In the genomic region with DNA sequence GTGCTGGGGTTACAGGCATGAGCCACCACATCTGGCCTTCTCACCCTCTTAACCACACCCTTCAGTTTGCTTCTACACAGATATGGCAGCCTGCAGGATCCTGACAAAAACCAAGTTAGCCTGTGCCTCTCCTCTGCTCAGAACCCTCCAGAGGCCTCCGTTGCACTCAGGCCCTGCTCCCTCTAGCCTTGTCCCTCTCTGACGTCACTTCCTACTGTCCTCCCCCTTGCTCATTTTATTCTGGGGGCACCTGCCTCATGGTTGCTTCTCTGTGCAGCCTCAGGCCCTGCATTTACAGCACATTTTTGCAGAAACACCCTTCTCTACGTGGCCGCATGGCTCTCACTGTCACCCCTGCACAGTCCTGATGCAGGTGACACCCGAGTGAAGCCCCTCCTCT, we compare ENCODE assay signal across 25 cellular contexts.
DNase-seq lines count a peak whose midpoint lies in the region; ATAC-seq, FAIRE-seq and TF ChIP-seq lines count a peak whose summit lies in the region.
"Had no signal": no experiment of that assay in that cellular context is flagged by ENCODE, and none has a peak within 500 bp of the region (broad histone marks: within the 10 kb centered on the region; RNA-seq: fewer than 3 reads in every experiment).

No MANE protein-coding gene starts in this region.

- no peaks in the 10 kb centered on the region for H3K9me3 ChIP-seq in SK-N-SH
- H3K9me3 ChIP-seq in astrocyte (ENCODE audit: insufficient read depth, low read depth, low read length) = no peaks in the 10 kb centered on the region
- H3K9me3 ChIP-seq in keratinocyte (ENCODE audit: control insufficient read depth, low read depth, low read length) = no peaks in the 10 kb centered on the region
- H3K9me3 ChIP-seq: BLaER1 treated with 17β-estradiol and CSF1 and Interleukin-3, amounts not matched to agents 10 nM and 100 nM; Caco-2 had no signal

- no peak overlapping the region; the same call in 1 of the 2 replicates for H2AFZ ChIP-seq in SK-N-SH (ENCODE audit: low read depth)
- H2AFZ ChIP-seq in astrocyte (ENCODE audit: low read depth, low read length) = no peak overlapping the region
- no peak overlapping the region for H2AFZ ChIP-seq in keratinocyte (ENCODE audit: control insufficient read depth, low read length)

- peaks cover 0 to 18% of the 10 kb centered on the region in 2 experiments; a peak in 2 of 4 replicates for H3K4me1 ChIP-seq in SK-N-SH (ENCODE audit: control insufficient read depth in 1 of 2, insufficient read depth in 2 of 2, low read depth in 1 of 2, low read length in 1 of 2)
- H3K4me1 ChIP-seq in astrocyte (ENCODE audit: insufficient read depth, low read length) = peaks cover 39% of the 10 kb centered on the region
- H3K4me1 ChIP-seq in keratinocyte (ENCODE audit: control insufficient read depth, extremely low read depth, insufficient read depth, low read length) = peaks cover 50% of the 10 kb centered on the region
- H3K4me1 ChIP-seq: Caco-2 had no signal

- TF ChIP-seq CTCF in SK-N-SH (IDR thresholded peaks at IDR 0.05) (no peak), HFFc6 (IDR thresholded peaks at IDR 0.05) (no peak), astrocyte (IDR thresholded peaks at IDR 0.05; ENCODE audit: insufficient read depth, low read depth, low read length) (no peak), keratinocyte (optimal IDR thresholded peaks at IDR 0.05 in 1 of 3, IDR thresholded peaks at IDR 0.05 in 1 of 3, conservative IDR thresholded peaks at IDR 0.05 in 1 of 3; ENCODE audit: extremely low read depth in 1 of 3, insufficient read depth in 2 of 3, low read length in 3 of 3) (no peak)

- H3K36me3 ChIP-seq in SK-N-SH (replicated peaks in 1 of 2; ENCODE audit: control insufficient read depth in 1 of 2, insufficient read depth in 2 of 2, low read length in 1 of 2) = no peaks in the 10 kb centered on the region
- H3K36me3 ChIP-seq in astrocyte (ENCODE audit: insufficient read depth, low read length) = no peaks in the 10 kb centered on the region
- H3K36me3 ChIP-seq in keratinocyte (ENCODE audit: control insufficient read depth in 2 of 2, extremely low read depth in 1 of 2, insufficient read depth in 2 of 2, low read length in 2 of 2) = no peaks in the 10 kb centered on the region
- H3K36me3 ChIP-seq: BLaER1 treated with 17β-estradiol and CSF1 and Interleukin-3, amounts not matched to agents 10 nM and 100 nM had no signal

- H3K9me3 Mint-ChIP-seq in HFFc6 (no peaks in the 10 kb centered on the region), astrocyte (ENCODE audit: unreplicated experiment) (peaks cover 5% of the 10 kb centered on the region)
- H3K9me3 Mint-ChIP-seq: CD4-positive, alpha-beta memory T cell had no signal

- 71% methylated on average over 5 of the region's 5 CpGs for WGBS in SK-N-SH (ENCODE audit: low lambda C conversion rate)

- TF ChIP-seq EP300 in SK-N-SH (IDR thresholded peaks at IDR 0.05; ENCODE audit: borderline replicate concordance in 1 of 2, low read depth in 1 of 2, low read length in 1 of 2) = no peak

- DNase-seq in SK-N-SH (no peak), HFFc6 (no peak), astrocyte (ENCODE audit: low read depth) (no peak), keratinocyte (ENCODE audit: low read depth, low spot score) (no peak), GM12891 (ENCODE audit: insufficient read length, low spot score) (no peak), midbrain (lab: John Stamatoyannopoulos, UW) (no peak), kidney glomerular epithelial cell (lab: John Stamatoyannopoulos, UW) (no peak)
- DNase-seq: Caco-2; CD4-positive, alpha-beta memory T cell; DND-41; GOT3; MV-4-11; NCI-H1105 treated with DMSO at 0.1 percent for 48 hours; NCI-H2029 treated with DMSO at 0.1 percent for 48 hours; NCI-H345; NCI-H524; NCI-H774; NK-92 treated with Interleukin-12 subunit alpha and Interleukin-12 subunit beta, amount 100 ng/mL, for 24 hours; Right ventricle myocardium superior had no signal

- peaks cover 3% of the 10 kb centered on the region; the same call in 1 of the 2 replicates for H3K36me3 Mint-ChIP-seq in HFFc6 (ENCODE audit: low read depth)
- H3K36me3 Mint-ChIP-seq in astrocyte (ENCODE audit: low read depth, unreplicated experiment) = peaks cover 4% of the 10 kb centered on the region
- H3K36me3 Mint-ChIP-seq: CD4-positive, alpha-beta memory T cell had no signal

- H3K27ac Mint-ChIP-seq in HFFc6 (peak overlapping the region; percentile 91), astrocyte (ENCODE audit: unreplicated experiment) (peak overlapping the region; percentile 34)

- no peak for TF ChIP-seq POLR2A in GM12891 (IDR thresholded peaks at IDR 0.05; ENCODE audit: low read depth, low read length)

- no peaks in the 10 kb centered on the region for H3K79me2 ChIP-seq in SK-N-SH (ENCODE audit: insufficient read depth)
- no peaks in the 10 kb centered on the region for H3K79me2 ChIP-seq in astrocyte (ENCODE audit: insufficient read depth, low read length)
- no peaks in the 10 kb centered on the region for H3K79me2 ChIP-seq in keratinocyte (ENCODE audit: control insufficient read depth, insufficient read depth, low read length)

- peak overlapping the region in 1 of 2 experiments; percentile 69; a peak in 1 of 4 replicates for H3K27ac ChIP-seq in SK-N-SH (ENCODE audit: low read depth in 2 of 2, low read length in 1 of 2)
- peak overlapping the region; percentile 88 for H3K27ac ChIP-seq in astrocyte (ENCODE audit: low read depth, low read length)
- peak overlapping the region; percentile 86 for H3K27ac ChIP-seq in keratinocyte (ENCODE audit: control insufficient read depth, insufficient read depth, low read length)
- H3K27ac ChIP-seq: 22Rv1; BLaER1 treated with 17β-estradiol and CSF1 and Interleukin-3, amounts not matched to agents 10 nM and 100 nM; SK-N-MC had no signal

- H3K9me1 ChIP-seq in keratinocyte (ENCODE audit: control insufficient read depth, extremely low read depth, insufficient read depth, low read length) = no peaks in the 10 kb centered on the region

- TF ChIP-seq RAD21 in SK-N-SH (IDR thresholded peaks at IDR 0.05; ENCODE audit: low read length) = no peak

- POLR2A ChIA-PET in SK-N-SH (lab: Yijun Ruan, JAX) = no interaction called here

- dilution Hi-C loops in keratinocyte (cut with MboI; ENCODE audit: extremely low pct_ligation_motif_present, low sequenced_read_pairs) = no loop called here

- H3K4me3 Mint-ChIP-seq in HFFc6 = no peak overlapping the region
- H3K4me3 Mint-ChIP-seq in astrocyte (ENCODE audit: unreplicated experiment) = no peak overlapping the region
- H3K4me3 Mint-ChIP-seq: CD4-positive, alpha-beta memory T cell had no signal

- no peaks in the 10 kb centered on the region for H3K9me2 ChIP-seq in SK-N-SH

- CTCF ChIA-PET in SK-N-SH (lab: Yijun Ruan, JAX) = interaction anchor here (1.5 kb wide), 1 partner anchor 17 kb away, joined by 10 read pairs; no protein-coding TSS in a partner anchor

- no peaks in the 10 kb centered on the region for H3K27me3 ChIP-seq in SK-N-SH (ENCODE audit: insufficient read depth)
- H3K27me3 ChIP-seq in astrocyte (ENCODE audit: insufficient read depth, low read length) = no peaks in the 10 kb centered on the region
- no peaks in the 10 kb centered on the region for H3K27me3 ChIP-seq in keratinocyte (ENCODE audit: control insufficient read depth, extremely low read depth, insufficient read depth, low read length)
- H3K27me3 ChIP-seq: BLaER1 treated with 17β-estradiol and CSF1 and Interleukin-3, amounts not matched to agents 10 nM and 100 nM had no signal

- no peaks in the 10 kb centered on the region for H4K20me1 ChIP-seq in SK-N-SH (ENCODE audit: insufficient read depth)
- H4K20me1 ChIP-seq in astrocyte (ENCODE audit: insufficient read depth, low read length) = no peaks in the 10 kb centered on the region
- no peaks in the 10 kb centered on the region for H4K20me1 ChIP-seq in keratinocyte (ENCODE audit: control insufficient read depth, extremely low read depth, insufficient read depth, low read length)
- H4K20me1 ChIP-seq: BLaER1 treated with 17β-estradiol and CSF1 and Interleukin-3, amounts not matched to agents 10 nM and 100 nM had no signal

- FAIRE-seq in astrocyte (lab: Jason Lieb, UNC) (no peak), keratinocyte (lab: Jason Lieb, UNC) (no peak), GM12891 (lab: Jason Lieb, UNC) (no peak)
- FAIRE-seq: GM12892, RCC 7860 had no signal

- peaks cover 15% of the 10 kb centered on the region for H3F3A ChIP-seq in SK-N-SH (replicated peaks; ENCODE audit: insufficient read depth)

- peaks cover 1% of the 10 kb centered on the region for H3K27me3 Mint-ChIP-seq in HFFc6 (ENCODE audit: insufficient read depth)
- peaks cover 2% of the 10 kb centered on the region for H3K27me3 Mint-ChIP-seq in astrocyte (ENCODE audit: low read depth, unreplicated experiment)

- no peak for ATAC-seq in SK-N-SH treated with all-trans-retinoic acid at 6 μM for 48 hours

- H3K4me2 ChIP-seq in SK-N-SH = no peak overlapping the region
- no peak overlapping the region for H3K4me2 ChIP-seq in astrocyte (ENCODE audit: low read length)
- H3K4me2 ChIP-seq in keratinocyte (ENCODE audit: control insufficient read depth, extremely low read depth, insufficient read depth, low read depth, low read length) = no peak overlapping the region
- H3K4me2 ChIP-seq: BLaER1 treated with 17β-estradiol and CSF1 and Interleukin-3, amounts not matched to agents 10 nM and 100 nM had no signal

- no peak overlapping the region for H3K4me3 ChIP-seq in SK-N-SH (ENCODE audit: low read depth in 2 of 2, low read length in 1 of 2)
- H3K4me3 ChIP-seq in astrocyte (ENCODE audit: insufficient read depth, low read depth, low read length) = no peak overlapping the region
- H3K4me3 ChIP-seq in keratinocyte (ENCODE audit: control insufficient read depth in 2 of 3, extremely low read depth in 1 of 3, insufficient read depth in 2 of 3, low read depth in 1 of 3, low read length in 3 of 3) = no peak overlapping the region
- H3K4me3 ChIP-seq: BLaER1 treated with 17β-estradiol and CSF1 and Interleukin-3, amounts not matched to agents 10 nM and 100 nM; SK-N-MC had no signal

- H3K4me1 Mint-ChIP-seq in HFFc6 (ENCODE audit: low read depth) = peaks cover 79% of the 10 kb centered on the region
- peaks cover 20% of the 10 kb centered on the region for H3K4me1 Mint-ChIP-seq in astrocyte (ENCODE audit: low read depth, unreplicated experiment)
- H3K4me1 Mint-ChIP-seq: CD4-positive, alpha-beta memory T cell had no signal

- H3K9ac ChIP-seq in SK-N-SH = 0 out of 2 replicates have a peak overlapping the region, but pooled peaks have one; percentile 57
- H3K9ac ChIP-seq in astrocyte (ENCODE audit: low read length) = peak overlapping the region; percentile 70
- no peak overlapping the region for H3K9ac ChIP-seq in keratinocyte (ENCODE audit: control insufficient read depth, extremely low read depth, insufficient read depth, low read length)
- H3K9ac ChIP-seq: BLaER1 treated with 17β-estradiol and CSF1 and Interleukin-3, amounts not matched to agents 10 nM and 100 nM had no signal

TF ChIP-seq in SK-N-SH, 30 proteins besides CTCF, POLR2A, EP300 and RAD21 (continues in another document):
- TF ChIP-seq RCOR1 (IDR thresholded peaks at IDR 0.05; ENCODE audit: low read length) = no peak

TF ChIP-seq in SK-N-SH treated with all-trans-retinoic acid at 6 μM for 48 hours, 23 proteins besides CTCF, POLR2A, EP300 and RAD21 (continues in another document):
- no peak for TF ChIP-seq TOX (CRISPR knock-in tag; IDR thresholded peaks at IDR 0.05; ENCODE audit: borderline replicate concordance)

TF ChIP-seq in GM12891, 5 proteins besides CTCF, POLR2A, EP300 and RAD21 (continues in another document):
- TF ChIP-seq POLR2AphosphoS5 (IDR thresholded peaks at IDR 0.05; ENCODE audit: low read depth, low read length) (no peak), SPI1 (IDR thresholded peaks at IDR 0.05; ENCODE audit: low read depth, low read length) (no peak)
